In the genomic region with DNA sequence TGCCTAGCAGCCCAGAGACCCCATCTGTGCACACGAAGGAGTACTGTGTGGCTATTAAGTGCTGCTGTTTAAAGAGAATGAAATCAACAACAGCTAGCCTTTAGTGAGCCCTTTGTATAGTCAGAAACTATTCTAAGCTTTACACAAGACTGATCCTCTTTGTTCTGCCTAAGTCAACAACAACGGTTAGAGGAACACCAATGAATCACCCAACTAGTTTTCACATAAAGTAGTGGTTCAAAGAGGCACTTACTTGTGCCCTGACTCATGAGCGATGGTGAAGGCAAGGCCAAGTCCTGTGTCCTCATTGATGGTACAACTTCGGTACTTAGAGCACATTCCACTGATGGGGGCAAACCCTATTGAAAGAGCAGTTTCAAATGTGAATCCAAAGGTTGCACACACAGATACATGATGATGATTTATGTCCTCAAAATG, we compare ENCODE assay signal across 13 cellular contexts.
DNase-seq lines count a peak whose midpoint lies in the region; ATAC-seq and TF ChIP-seq lines count a peak whose summit lies in the region.
"Had no signal": no experiment of that assay in that cellular context is flagged by ENCODE, and none has a peak within 500 bp of the region (broad histone marks: within the 10 kb centered on the region; RNA-seq: fewer than 3 reads in every experiment).

No MANE protein-coding gene starts in this region.

- ATAC-seq in lung (ENCODE audit: insufficient read depth, low FRiP score) (peak; percentile 82), HG02981 (IDR thresholded peaks at IDR 0.05; ENCODE audit: unreplicated experiment) (no peak), GM21717 (IDR thresholded peaks at IDR 0.05; ENCODE audit: unreplicated experiment) (no peak)
- ATAC-seq: activated T-helper 17 cell treated with anti-CD3 and anti-CD28 coated beads, Interleukin-2, amount 50 U/mL, for 72 hours; left ventricle myocardium superior had no signal

- no peak overlapping the region for H3K4me3 ChIP-seq in brain microvascular endothelial cell (ENCODE audit: low read depth, low read length)
- H3K4me3 ChIP-seq in lung, result no peak overlapping the region
- H3K4me3 ChIP-seq in esophagus muscularis mucosa, result no peak overlapping the region
- H3K4me3 ChIP-seq: BLaER1 treated with 17β-estradiol and CSF1 and Interleukin-3, amounts not matched to agents 10 nM and 100 nM; spleen; stomach had no signal

- peak; percentile 5 for DNase-seq in AG08395 (ENCODE audit: low spot score)
- peak; percentile 78 for DNase-seq in LHCN-M2 (ENCODE audit: low read depth)
- peak; percentile 68 for DNase-seq in brain microvascular endothelial cell
- no peak for DNase-seq in lung (ENCODE audit: low spot score)
- no peak for DNase-seq in esophagus muscularis mucosa (ENCODE audit: extremely low spot score)
- DNase-seq in stimulated activated CD4-positive, alpha-beta T cell treated with anti-CD3 and anti-CD28 coated beads, Interleukin-2, amount 100 ng/mL, for 24 hours, result no peak
- DNase-seq: left ventricle myocardium superior, spleen, stomach had no signal

- intact Hi-C loops in esophagus muscularis mucosa (cut with DNase I), result no loop called here

- TF ChIP-seq POLR2A in esophagus muscularis mucosa (IDR thresholded peaks at IDR 0.05; ENCODE audit: low read depth), result no peak

- 45 to 65% methylated on average over 4 of the region's 4 CpGs for WGBS in lung, 2 donors
- WGBS in esophagus muscularis mucosa, result 44% methylated on average over 4 of the region's 4 CpGs

- no peaks in the 10 kb centered on the region for H3K9me3 ChIP-seq in lung (ENCODE audit: control insufficient read depth in 2 of 2, insufficient read depth in 1 of 2, low read length in 1 of 2)
- no peaks in the 10 kb centered on the region for H3K9me3 ChIP-seq in esophagus muscularis mucosa
- H3K9me3 ChIP-seq: BLaER1 treated with 17β-estradiol and CSF1 and Interleukin-3, amounts not matched to agents 10 nM and 100 nM; spleen; stomach had no signal

- H3K27me3 ChIP-seq in brain microvascular endothelial cell (replicated peaks), result no peaks in the 10 kb centered on the region
- H3K27me3 ChIP-seq in lung (ENCODE audit: control insufficient read depth, insufficient read depth), result no peaks in the 10 kb centered on the region
- peaks cover 0 to 5% (median 0%) of the 10 kb centered on the region in 4 donors for H3K27me3 ChIP-seq in esophagus muscularis mucosa
- H3K27me3 ChIP-seq: BLaER1 treated with 17β-estradiol and CSF1 and Interleukin-3, amounts not matched to agents 10 nM and 100 nM had no signal

- in situ Hi-C loops in brain microvascular endothelial cell (cut with HindIII; ENCODE audit: low pct_ligation_motif_present, low sequenced_read_pairs), result no loop called here

- H3K4me1 ChIP-seq in lung (ENCODE audit: control insufficient read depth in 2 of 2, insufficient read depth in 2 of 2, low read length in 2 of 2) (no peaks in the 10 kb centered on the region), esophagus muscularis mucosa (no peaks in the 10 kb centered on the region)
- H3K4me1 ChIP-seq: BLaER1 treated with 17β-estradiol and CSF1 and Interleukin-3, amounts not matched to agents 10 nM and 100 nM; spleen; stomach had no signal

- H3K36me3 ChIP-seq in brain microvascular endothelial cell (replicated peaks) (no peaks in the 10 kb centered on the region), lung (ENCODE audit: control insufficient read depth in 2 of 2, insufficient read depth in 2 of 2, low read length in 2 of 2) (no peaks in the 10 kb centered on the region), esophagus muscularis mucosa (no peaks in the 10 kb centered on the region)
- H3K36me3 ChIP-seq: BLaER1 treated with 17β-estradiol and CSF1 and Interleukin-3, amounts not matched to agents 10 nM and 100 nM; spleen; stomach had no signal

- H3K27ac ChIP-seq in brain microvascular endothelial cell (peak overlapping the region; percentile 19), lung (ENCODE audit: low read depth in 1 of 2, low read length in 1 of 2) (no peak overlapping the region), esophagus muscularis mucosa (replicated peaks in 1 of 4) (no peak overlapping the region)
- H3K27ac ChIP-seq: BLaER1 treated with 17β-estradiol and CSF1 and Interleukin-3, amounts not matched to agents 10 nM and 100 nM; spleen; stomach had no signal

- TF ChIP-seq CTCF in brain microvascular endothelial cell (IDR thresholded peaks at IDR 0.05; ENCODE audit: low read depth, low read length, missing control alignments) (no peak), lung (IDR thresholded peaks at IDR 0.05; ENCODE audit: control extremely low read depth, extremely low read depth) (no peak), esophagus muscularis mucosa (IDR thresholded peaks at IDR 0.05) (no peak)

- no peak for TF ChIP-seq EP300 in esophagus muscularis mucosa (IDR thresholded peaks at IDR 0.05)

Comparison
In these comparisons a context has a peak if more than half of its experiments do, and no peak if none do; other contexts are left out.
1. DNase-seq: peak in AG08395 (single experiment), LHCN-M2 (single experiment) and brain microvascular endothelial cell (single experiment); none in lung (single experiment), esophagus muscularis mucosa (single experiment) and stimulated activated CD4-positive, alpha-beta T cell treated with anti-CD3 and anti-CD28 coated beads, Interleukin-2, amount 100 ng/mL, for 24 hours (0 of 2).